In the genomic region with DNA sequence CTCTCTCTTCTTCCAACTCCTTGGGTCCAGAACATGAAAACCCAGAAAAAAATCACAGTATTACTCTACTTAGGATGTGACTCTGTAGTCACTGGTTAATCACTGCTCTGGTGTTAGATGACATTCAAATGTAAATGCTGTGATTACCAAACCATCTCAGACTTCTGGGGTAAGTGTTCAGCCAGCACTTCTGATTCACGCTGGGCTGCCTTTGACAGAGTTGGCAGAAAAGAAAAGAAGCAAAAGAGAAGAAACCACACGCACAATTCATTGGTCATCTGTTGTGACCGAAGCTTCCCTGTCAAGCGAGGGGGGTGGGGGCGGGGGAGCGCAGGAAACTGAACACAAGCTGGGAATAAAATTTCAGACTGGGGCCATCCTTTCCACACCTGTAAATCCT, we compare ENCODE assay signal across 12 cellular contexts.
DNase-seq lines count a peak whose midpoint lies in the region; ATAC-seq and TF ChIP-seq lines count a peak whose summit lies in the region.
"Had no signal": no experiment of that assay in that cellular context is flagged by ENCODE, and none has a peak within 500 bp of the region (broad histone marks: within the 10 kb centered on the region; RNA-seq: fewer than 3 reads in every experiment).

No MANE protein-coding gene starts in this region.

- H3K36me3 ChIP-seq in A673 (ENCODE audit: insufficient read depth, low read length, poor library complexity, severe bottlenecking) (no peaks in the 10 kb centered on the region), HUES48 (ENCODE audit: control insufficient read depth, insufficient read depth, low read length) (no peaks in the 10 kb centered on the region), esophagus muscularis mucosa (no peaks in the 10 kb centered on the region)

- peak overlapping the region; percentile 34 for H3K27ac Mint-ChIP-seq in nephron progenitor cell

- DNase-seq in A673 (ENCODE audit: low spot score) (peak; percentile 70), esophagus muscularis mucosa (ENCODE audit: extremely low spot score) (no peak), nephron progenitor cell (no peak), KBM-7 (no peak), SKM-1 (lab: John Stamatoyannopoulos, UW; ENCODE audit: unreplicated experiment) (no peak)
- no peak for DNase-seq in NK-92 treated with Interleukin-12 subunit alpha and Interleukin-12 subunit beta, amount 100 ng/mL, for 24 hours (lab: John Stamatoyannopoulos, UW)
- DNase-seq: activated CD4-positive, alpha-beta T cell treated with anti-CD3 and anti-CD28 coated beads, Interleukin-2, amount 50 U/mL, for 48 hours; stimulated activated naive CD8-positive, alpha-beta T cell treated with anti-CD3 and anti-CD28 coated beads, Interleukin-15, Interleukin-2, amounts not matched to agents 100 U/mL and 50 U/mL, for 24 hours had no signal

- no peaks in the 10 kb centered on the region for H3K9me3 Mint-ChIP-seq in nephron progenitor cell
- H3K9me3 Mint-ChIP-seq: CD14-positive monocyte had no signal

- H3K4me1 ChIP-seq in A673 (ENCODE audit: insufficient read depth, low read length, poor library complexity, severe bottlenecking) (peaks cover 61% of the 10 kb centered on the region), HUES48 (ENCODE audit: control insufficient read depth, insufficient read depth, low read length) (peaks cover 66% of the 10 kb centered on the region), esophagus muscularis mucosa (peaks cover 18 to 65% (median 59%) of the 10 kb centered on the region in 4 donors)

- CTCF ChIA-PET in A673 (lab: Charles Lee): no interaction called here

- peak overlapping the region; percentile 79 for H3K27ac ChIP-seq in A673 (ENCODE audit: low read depth, low read length, poor library complexity, severe bottlenecking)
- H3K27ac ChIP-seq in HUES48 (ENCODE audit: low read depth, low read length): peak overlapping the region; percentile 90
- H3K27ac ChIP-seq in esophagus muscularis mucosa (replicated peaks in 1 of 4): peak overlapping the region; percentile 48 to 74 (median 58)

- H3K4me3 Mint-ChIP-seq in nephron progenitor cell: peak overlapping the region; percentile 61
- H3K4me3 Mint-ChIP-seq: CD14-positive monocyte had no signal

- POLR2A ChIA-PET in A673 (lab: Charles Lee; ENCODE audit: low non-redundant PET): interaction anchor here (0.6 kb wide), 1 partner anchor 1860 kb away, joined by 3 read pairs; no protein-coding TSS in a partner anchor

- WGBS in esophagus muscularis mucosa: 59% methylated on average over 6 of the region's 6 CpGs

- no peaks in the 10 kb centered on the region for H3K9me3 ChIP-seq in A673 (ENCODE audit: low read depth, low read length, poor library complexity, severe bottlenecking)
- no peaks in the 10 kb centered on the region for H3K9me3 ChIP-seq in HUES48 (ENCODE audit: control insufficient read depth, insufficient read depth, low read length)
- H3K9me3 ChIP-seq in esophagus muscularis mucosa: no peaks in the 10 kb centered on the region
- H3K9me3 ChIP-seq: body of pancreas had no signal

- H3K36me3 Mint-ChIP-seq in nephron progenitor cell (ENCODE audit: low read depth): no peaks in the 10 kb centered on the region
- H3K36me3 Mint-ChIP-seq: CD14-positive monocyte had no signal

- H3K4me3 ChIP-seq in A673 (ENCODE audit: low read depth, low read length, poor library complexity, severe bottlenecking) (no peak overlapping the region), HUES48 (ENCODE audit: low read depth, low read length) (peak overlapping the region; percentile 22), esophagus muscularis mucosa (no peak overlapping the region)
- H3K4me3 ChIP-seq: body of pancreas had no signal

- intact Hi-C loops in A673 (cut with micrococcal nuclease; ENCODE audit: unreplicated experiment): no loop called here
- intact Hi-C loops in esophagus muscularis mucosa (cut with DNase I): no loop called here

- ATAC-seq in HG03432 (IDR thresholded peaks at IDR 0.05; ENCODE audit: unreplicated experiment): no peak
- ATAC-seq: body of pancreas; stimulated activated naive CD8-positive, alpha-beta T cell treated with anti-CD3 and anti-CD28 coated beads, Interleukin-15, Interleukin-2, amounts not matched to agents 100 U/mL and 50 U/mL, for 24 hours had no signal

- no peak for TF ChIP-seq POLR2A in esophagus muscularis mucosa (IDR thresholded peaks at IDR 0.05; ENCODE audit: low read depth)

- H3K27me3 ChIP-seq in A673 (replicated peaks; ENCODE audit: insufficient read depth, low read depth, low read length, poor library complexity) (no peaks in the 10 kb centered on the region), HUES48 (ENCODE audit: control insufficient read depth, insufficient read depth, low read length) (no peaks in the 10 kb centered on the region), esophagus muscularis mucosa (no peaks in the 10 kb centered on the region)
- H3K27me3 ChIP-seq: body of pancreas had no signal

- no TSS peak for BruUV-seq in A673 (replicated peaks; lab: Mats Ljungman, UMichigan)

- TF ChIP-seq CTCF in A673 (conservative IDR thresholded peaks at IDR 0.05; ENCODE audit: low read depth, low read length) (no peak), esophagus muscularis mucosa (IDR thresholded peaks at IDR 0.05) (no peak), nephron progenitor cell (IDR thresholded peaks at IDR 0.05) (no peak)

- no peak overlapping the region for H3K9ac ChIP-seq in HUES48 (ENCODE audit: low read depth, low read length)

- peaks cover 91% of the 10 kb centered on the region for H3K4me1 Mint-ChIP-seq in nephron progenitor cell

- no peak for TF ChIP-seq EP300 in esophagus muscularis mucosa (IDR thresholded peaks at IDR 0.05)

- in situ Hi-C loops in KBM-7 (cut with MboI; ENCODE audit: low pct_unique_long_range_greater_than_20kb, low sequenced_read_pairs): no loop called here

- no peaks in the 10 kb centered on the region for H3K27me3 Mint-ChIP-seq in nephron progenitor cell (ENCODE audit: low read depth, poor library complexity)
